In genomic region chr1:191142748-191143147, GRCh38 we compare ENCODE assay signal across 20 cellular contexts.
DNase-seq lines count a peak whose midpoint lies in the region; ATAC-seq, FAIRE-seq and TF ChIP-seq lines count a peak whose summit lies in the region.
"Had no signal": no experiment of that assay in that cellular context is flagged by ENCODE, and none has a peak within 500 bp of the region (broad histone marks: within the 10 kb centered on the region; RNA-seq: fewer than 3 reads in every experiment).

No MANE protein-coding gene starts in this region.

- no peaks in the 10 kb centered on the region for H3K79me2 ChIP-seq in OCI-LY3 (ENCODE audit: low read length)
- H3K79me2 ChIP-seq in mammary epithelial cell (ENCODE audit: insufficient read depth, low read length), result no peaks in the 10 kb centered on the region

- no TSS peak for BruUV-seq in mammary epithelial cell (replicated peaks; lab: Mats Ljungman, UMichigan)

- DNase-seq in D721Med (ENCODE audit: insufficient read length, low spot score) (no peak), GM19239 (ENCODE audit: insufficient read length, low spot score) (no peak), thoracic aorta (ENCODE audit: low spot score) (no peak), G401 (ENCODE audit: low spot score) (no peak), mammary epithelial cell (no peak), brain microvascular endothelial cell (no peak)
- DNase-seq: Caco-2; CD4-positive, CD25-positive, alpha-beta regulatory T cell; CD8-positive, alpha-beta T cell; DMS 273 treated with DMSO at 0.1 percent for 48 hours; DMS79; H9 had no signal

- CTCF ChIA-PET in mammary epithelial cell (lab: Charles Lee; ENCODE audit: low non-redundant PET), result no interaction called here

- in situ Hi-C loops in G401 (cut with HindIII; ENCODE audit: low sequenced_read_pairs) (no loop called here), mammary epithelial cell (cut with MboI; ENCODE audit: low sequenced_read_pairs in 2 of 2) (no loop called here), brain microvascular endothelial cell (cut with HindIII; ENCODE audit: low pct_ligation_motif_present, low sequenced_read_pairs) (no loop called here)

- ATAC-seq in thoracic aorta (ENCODE audit: insufficient number of reproducible peaks, low FRiP score, low read depth), result peak; percentile 43
- ATAC-seq: CD8-positive, alpha-beta T cell; HCT116 had no signal

- H3K9ac ChIP-seq in OCI-LY3 (ENCODE audit: low read length), result no peak overlapping the region
- H3K9ac ChIP-seq in mammary epithelial cell (ENCODE audit: insufficient read depth, low read length), result no peak overlapping the region
- H3K9ac ChIP-seq: BLaER1 had no signal

- H3K36me3 ChIP-seq in OCI-LY3 (replicated peaks; ENCODE audit: low read depth, low read length), result no peaks in the 10 kb centered on the region
- H3K36me3 ChIP-seq in thoracic aorta, result no peaks in the 10 kb centered on the region
- H3K36me3 ChIP-seq in mammary epithelial cell (ENCODE audit: insufficient read depth, low read length), result no peaks in the 10 kb centered on the region
- no peaks in the 10 kb centered on the region for H3K36me3 ChIP-seq in brain microvascular endothelial cell (replicated peaks)
- H3K36me3 ChIP-seq: BLaER1 had no signal

- no peaks in the 10 kb centered on the region for H3K4me1 ChIP-seq in OCI-LY3 (ENCODE audit: low read length)
- H3K4me1 ChIP-seq in thoracic aorta (ENCODE audit: control insufficient read depth in 1 of 2, low read depth in 2 of 2), result no peaks in the 10 kb centered on the region
- no peaks in the 10 kb centered on the region for H3K4me1 ChIP-seq in mammary epithelial cell (ENCODE audit: insufficient read depth, low read length)
- H3K4me1 ChIP-seq: BLaER1, Caco-2 had no signal

- 28% methylated on average over 3 of the region's 3 CpGs for WGBS in mammary epithelial cell (ENCODE audit: low coverage, missing lambda C conversion rate)

- no peak overlapping the region for H3K4me3 ChIP-seq in OCI-LY3 (ENCODE audit: low read length)
- H3K4me3 ChIP-seq in thoracic aorta, result no peak overlapping the region
- H3K4me3 ChIP-seq in mammary epithelial cell (replicated peaks in 1 of 3; ENCODE audit: insufficient read depth in 1 of 3, low read depth in 2 of 3, low read length in 3 of 3), result no peak overlapping the region
- H3K4me3 ChIP-seq in brain microvascular endothelial cell (ENCODE audit: low read depth, low read length), result no peak overlapping the region
- H3K4me3 ChIP-seq: BLaER1 had no signal

- H4K20me1 ChIP-seq in OCI-LY3 (ENCODE audit: insufficient read depth, low read length) (no peaks in the 10 kb centered on the region), mammary epithelial cell (ENCODE audit: insufficient read depth, low read length) (no peaks in the 10 kb centered on the region)
- H4K20me1 ChIP-seq: BLaER1 had no signal

- H2AFZ ChIP-seq in OCI-LY3 (ENCODE audit: low read depth, low read length) (peak overlapping the region; percentile 49), mammary epithelial cell (ENCODE audit: low read depth, low read length) (no peak overlapping the region)

- intact Hi-C loops in mammary epithelial cell (cut with micrococcal nuclease), result no loop called here

- FAIRE-seq in D721Med (lab: Jason Lieb, UNC) (peak; percentile 11), GM19239 (lab: Jason Lieb, UNC) (peak; percentile 31)
- FAIRE-seq: A204.1, GM12892, H1 had no signal

- H3K9me3 ChIP-seq in OCI-LY3 (ENCODE audit: insufficient read depth, low read length) (no peaks in the 10 kb centered on the region), thoracic aorta (no peaks in the 10 kb centered on the region), mammary epithelial cell (replicated peaks; ENCODE audit: insufficient read depth, low read length) (no peaks in the 10 kb centered on the region)
- H3K9me3 ChIP-seq: BLaER1, Caco-2 had no signal

- dilution Hi-C loops in mammary epithelial cell (cut with HindIII; ENCODE audit: low sequenced_read_pairs), result no loop called here

- H3K4me2 ChIP-seq in OCI-LY3 (ENCODE audit: low read length) (no peak overlapping the region), mammary epithelial cell (ENCODE audit: insufficient read depth, low read depth, low read length) (no peak overlapping the region)
- H3K4me2 ChIP-seq: BLaER1 had no signal

- no peak for TF ChIP-seq CTCF in D721Med (IDR thresholded peaks at IDR 0.05; ENCODE audit: insufficient read depth, missing control alignments)
- TF ChIP-seq CTCF in OCI-LY3 (IDR thresholded peaks at IDR 0.05; ENCODE audit: low read depth, low read length), result no peak
- no peak for TF ChIP-seq CTCF in thoracic aorta (IDR thresholded peaks at IDR 0.05)
- TF ChIP-seq CTCF in mammary epithelial cell (conservative IDR thresholded peaks at IDR 0.05 in 1 of 2, IDR thresholded peaks at IDR 0.05 in 1 of 2; ENCODE audit: extremely low read depth in 1 of 2, insufficient read depth in 1 of 2, low read depth in 1 of 2, low read length in 2 of 2), result no peak
- TF ChIP-seq CTCF in brain microvascular endothelial cell (IDR thresholded peaks at IDR 0.05; ENCODE audit: low read depth, low read length, missing control alignments), result no peak

- H3K27me3 ChIP-seq in OCI-LY3 (ENCODE audit: low read depth, low read length), result no peaks in the 10 kb centered on the region
- H3K27me3 ChIP-seq in thoracic aorta (replicated peaks; ENCODE audit: insufficient read depth), result no peaks in the 10 kb centered on the region
- H3K27me3 ChIP-seq in mammary epithelial cell (ENCODE audit: insufficient read depth, low read length), result no peaks in the 10 kb centered on the region
- no peaks in the 10 kb centered on the region for H3K27me3 ChIP-seq in brain microvascular endothelial cell (replicated peaks)
- H3K27me3 ChIP-seq: BLaER1 had no signal

- H3K27ac ChIP-seq in OCI-LY3 (ENCODE audit: low read length) (no peak overlapping the region), thoracic aorta (no peak overlapping the region), mammary epithelial cell (ENCODE audit: insufficient read depth, low read depth, low read length) (no peak overlapping the region), brain microvascular endothelial cell (no peak overlapping the region)
- H3K27ac ChIP-seq: 22Rv1, BLaER1, C4-2B had no signal
